In the genomic region with DNA sequence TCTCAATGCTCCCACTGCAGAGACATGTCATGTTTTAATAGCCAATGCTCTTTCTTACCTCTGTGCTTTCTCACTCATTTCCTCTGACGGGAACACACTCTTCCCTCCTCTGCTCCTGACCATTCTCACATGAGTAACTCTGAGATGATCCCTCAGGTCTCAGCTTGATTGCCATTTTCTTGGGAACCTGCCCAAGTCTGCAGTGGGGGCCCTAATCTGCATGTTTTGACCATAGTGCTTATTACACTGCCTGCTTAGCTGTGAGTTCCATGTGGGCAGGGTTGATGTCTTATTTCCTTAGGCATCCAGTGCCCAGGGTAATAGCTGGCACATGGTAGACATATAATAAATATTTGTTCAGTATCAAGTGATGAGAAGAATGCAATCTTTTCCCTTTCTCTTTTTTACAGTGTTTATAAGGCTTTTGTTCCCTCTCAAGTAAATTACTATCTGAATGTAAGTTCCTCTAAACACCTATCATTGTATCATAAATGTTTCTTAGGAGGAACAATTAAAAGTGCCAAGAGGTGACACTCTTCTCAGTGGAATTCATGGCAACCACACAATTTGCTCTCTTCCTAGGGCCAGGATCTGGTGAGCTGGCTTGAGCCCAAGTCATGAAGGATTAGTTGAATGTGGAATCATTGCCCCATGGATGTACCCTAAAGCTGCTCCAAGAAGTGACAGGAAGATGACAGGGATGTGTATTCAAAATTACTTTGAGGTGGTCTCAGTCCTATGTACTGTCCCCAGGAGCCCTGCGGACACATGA, we compare ENCODE assay signal across 19 cellular contexts.
A peak's percentile ranks its signal among the peaks of the same experiment; 100 is the strongest.
DNase-seq lines count a peak whose midpoint lies in the region.
"Had no signal": no experiment of that assay in that cellular context is flagged by ENCODE, and none has a peak within 500 bp of the region (broad histone marks: within the 10 kb centered on the region; RNA-seq: fewer than 3 reads in every experiment).

No MANE protein-coding gene starts in this region.

- no peak overlapping the region for H2AFZ ChIP-seq in trophoblast cell (ENCODE audit: insufficient read depth, low read length, poor library complexity)

- H3K79me1 ChIP-seq in trophoblast cell (ENCODE audit: low read length): peaks cover 52% of the 10 kb centered on the region

- no peak overlapping the region for H3K4ac ChIP-seq in trophoblast cell (ENCODE audit: low read depth, low read length)

- H3K36me3 ChIP-seq in trophoblast cell (ENCODE audit: control insufficient read depth in 1 of 2, insufficient read depth in 2 of 2, low read length in 2 of 2): no peaks in the 10 kb centered on the region
- H3K36me3 ChIP-seq: adrenal gland, left lung had no signal

- peak overlapping the region; percentile 70 for H2BK120ac ChIP-seq in trophoblast cell (ENCODE audit: insufficient read depth, low read length, poor library complexity)

- H3K4me2 ChIP-seq in trophoblast cell (ENCODE audit: low read length): no peak overlapping the region

- H3K4me3 ChIP-seq in trophoblast cell (ENCODE audit: low read depth, low read length): no peak overlapping the region
- H3K4me3 ChIP-seq: adrenal gland, left lung, psoas muscle had no signal

- peak overlapping the region; percentile 53 for H4K91ac ChIP-seq in trophoblast cell (ENCODE audit: low read depth, low read length)

- no peak overlapping the region for H4K12ac ChIP-seq in trophoblast cell (ENCODE audit: low read depth, low read length)

- H2BK5ac ChIP-seq in trophoblast cell (ENCODE audit: low read depth, low read length, poor library complexity): peak overlapping the region; percentile 25

- H3K9me3 ChIP-seq in trophoblast cell (ENCODE audit: insufficient read depth, low read depth, low read length): no peaks in the 10 kb centered on the region
- H3K9me3 ChIP-seq: adrenal gland, left lung, psoas muscle had no signal

- no CpG with 5 or more reads among the region's 2 CpGs for whole genome bisulfite sequencing in trophoblast cell (ENCODE audit: extremely low coverage, insufficient coverage, insufficient read length)

- H3K4me1 ChIP-seq in trophoblast cell (ENCODE audit: control insufficient read depth in 1 of 2, insufficient read depth in 2 of 2, low read length in 2 of 2): peaks cover 6 to 12% of the 10 kb centered on the region in 2 experiments
- H3K4me1 ChIP-seq: adrenal gland had no signal

- H3K79me2 ChIP-seq in trophoblast cell (ENCODE audit: control insufficient read depth, insufficient read depth, low read length, poor library complexity): peaks cover 6% of the 10 kb centered on the region

- no peak overlapping the region for H3K27ac ChIP-seq in trophoblast cell (ENCODE audit: low read depth, low read length)
- H3K27ac ChIP-seq: adrenal gland, left lung, psoas muscle, VCaP had no signal

- H2AK5ac ChIP-seq in trophoblast cell (ENCODE audit: low read length): peak overlapping the region; percentile 40

- no peak overlapping the region for H3K23ac ChIP-seq in trophoblast cell (ENCODE audit: low read length)

- H3K9ac ChIP-seq in trophoblast cell (ENCODE audit: low read length): no peak overlapping the region

- peak overlapping the region; percentile 59 for H3K14ac ChIP-seq in trophoblast cell (ENCODE audit: low read length)

- peak overlapping the region; percentile 81 for H2BK12ac ChIP-seq in trophoblast cell (ENCODE audit: low read length)

- no peak overlapping the region for H4K8ac ChIP-seq in trophoblast cell (ENCODE audit: low read depth, low read length)

- H3K18ac ChIP-seq in trophoblast cell (ENCODE audit: low read length): no peak overlapping the region

- DNase-seq in EL (peak; percentile 50), NCI-H2196 (lab: John Stamatoyannopoulos, UW; ENCODE audit: unreplicated experiment) (peak; percentile 67), cerebellar cortex (ENCODE audit: low spot score) (peak; percentile 8), trophoblast cell (no peak), ecto neural progenitor cell (ENCODE audit: low spot score) (no peak), putamen (ENCODE audit: low spot score) (no peak)
- no peak for DNase-seq in stimulated activated CD4-positive, alpha-beta T cell treated with anti-CD3 and anti-CD28 coated beads, Interleukin-12 subunit alpha, Interleukin-12 subunit beta, amount 100 ng/mL, for 4 hours
- DNase-seq: activated CD4-positive, alpha-beta T cell treated with anti-CD3 and anti-CD28 coated beads, Interleukin-2, amount 50 U/mL, for 48 hours; activated gamma-delta T cell treated with Interleukin-2 at 50 U/mL for 16 hours; adrenal gland; CD8-positive, alpha-beta T cell; glutamatergic neuron; left lung; midbrain; NCI-H1436; nephron progenitor cell; psoas muscle; SHP77 treated with DMSO at 0.1 percent for 48 hours had no signal

- H3K27me3 ChIP-seq in trophoblast cell (ENCODE audit: insufficient read depth, low read length): no peaks in the 10 kb centered on the region
- H3K27me3 ChIP-seq: adrenal gland, left lung had no signal

Comparison
In these comparisons a context has a peak if more than half of its experiments do, and no peak if none do; other contexts are left out.
1. DNase-seq: peak in EL (single experiment), NCI-H2196 (single experiment) and cerebellar cortex (single experiment); none in trophoblast cell (0 of 2), ecto neural progenitor cell (single experiment), putamen (single experiment) and stimulated activated CD4-positive, alpha-beta T cell treated with anti-CD3 and anti-CD28 coated beads, Interleukin-12 subunit alpha, Interleukin-12 subunit beta, amount 100 ng/mL, for 4 hours (single experiment).